In genomic region chr16:68740628-68741346, GRCh38 we compare ENCODE assay signal across 14 cellular contexts. TPM values are rescaled to one million over a fixed set of nuclear protein-coding genes. Genes with fewer than 3 reads are reported as not detected.
DNase-seq lines count a peak whose midpoint lies in the region; ATAC-seq and TF ChIP-seq lines count a peak whose summit lies in the region.
"Had no signal": no experiment of that assay in that cellular context is flagged by ENCODE, and none has a peak within 500 bp of the region (broad histone marks: within the 10 kb centered on the region; RNA-seq: fewer than 3 reads in every experiment).

No MANE protein-coding gene starts in this region.

- 31 to 41% methylated on average over 9 of the region's 9 CpGs for WGBS in body of pancreas, 2 donors

- H3K36me3 Mint-ChIP-seq in memory B cell (no peaks in the 10 kb centered on the region), endothelial cell (ENCODE audit: low read depth, unreplicated experiment) (no peaks in the 10 kb centered on the region)
- H3K36me3 Mint-ChIP-seq: activated CD4-positive, alpha-beta memory T cell treated with anti-CD3 and anti-CD28 coated beads for 36 hours; brain had no signal

- H3K27me3 Mint-ChIP-seq in memory B cell: peaks cover 9% of the 10 kb centered on the region
- peaks cover 8% of the 10 kb centered on the region for H3K27me3 Mint-ChIP-seq in endothelial cell (ENCODE audit: unreplicated experiment)

- intact Hi-C loops in body of pancreas (cut with DNase I): no loop called here

- H3K9me3 Mint-ChIP-seq in memory B cell: no peaks in the 10 kb centered on the region
- no peaks in the 10 kb centered on the region for H3K9me3 Mint-ChIP-seq in endothelial cell (ENCODE audit: unreplicated experiment)
- H3K9me3 Mint-ChIP-seq: activated CD4-positive, alpha-beta memory T cell treated with anti-CD3 and anti-CD28 coated beads for 36 hours had no signal

- H3K4me1 ChIP-seq in body of pancreas: peaks cover 70% of the 10 kb centered on the region

- H3K27ac Mint-ChIP-seq in memory B cell: no peak overlapping the region
- no peak overlapping the region for H3K27ac Mint-ChIP-seq in endothelial cell (ENCODE audit: unreplicated experiment)
- H3K27ac Mint-ChIP-seq: activated CD4-positive, alpha-beta memory T cell treated with anti-CD3 and anti-CD28 coated beads for 36 hours had no signal

- H3K27ac ChIP-seq in body of pancreas: peak overlapping the region; percentile 89 to 98 (median 96)

- H3K27me3 ChIP-seq in body of pancreas: no peaks in the 10 kb centered on the region

- no peak for TF ChIP-seq CTCF in body of pancreas (IDR thresholded peaks at IDR 0.05)
- no peak for TF ChIP-seq CTCF in endothelial cell (IDR thresholded peaks at IDR 0.05; ENCODE audit: unreplicated experiment)

- H3K4me1 Mint-ChIP-seq in memory B cell (peaks cover 20% of the 10 kb centered on the region), endothelial cell (ENCODE audit: unreplicated experiment) (peaks cover 5% of the 10 kb centered on the region)

- ATAC-seq in body of pancreas (no peak), memory B cell (ENCODE audit: low read depth) (peak; percentile 56), GM21825 (IDR thresholded peaks at IDR 0.05; ENCODE audit: unreplicated experiment) (no peak)
- ATAC-seq: left colon had no signal

- no peak for TF ChIP-seq POLR2A in body of pancreas (IDR thresholded peaks at IDR 0.05)

- H3K36me3 ChIP-seq in body of pancreas (replicated peaks in 1 of 2; ENCODE audit: insufficient read depth in 1 of 2, low read depth in 2 of 2): no peaks in the 10 kb centered on the region

- H3K9me3 ChIP-seq in body of pancreas: no peaks in the 10 kb centered on the region

- DNase-seq in SIG-M5 treated with dmso at 0.1 percent for 504 hours (lab: John Stamatoyannopoulos, UW; ENCODE audit: unreplicated experiment) (peak; percentile 30), SIG-M5 (lab: John Stamatoyannopoulos, UW) (no peak), body of pancreas (no peak), memory B cell (ENCODE audit: low spot score in 2 of 2) (no peak), endothelial cell (ENCODE audit: low spot score) (no peak), retina (no peak), islet precursor cell (no peak)
- DNase-seq: activated CD4-positive, alpha-beta memory T cell treated with anti-CD3 and anti-CD28 coated beads for 36 hours; left colon; NCI-H1092 had no signal

- no peak overlapping the region for H3K4me3 ChIP-seq in body of pancreas
- H3K4me3 ChIP-seq: smooth muscle cell had no signal

- H3K4me3 Mint-ChIP-seq in memory B cell (peak overlapping the region; percentile 4), endothelial cell (ENCODE audit: unreplicated experiment) (no peak overlapping the region)
- H3K4me3 Mint-ChIP-seq: activated CD4-positive, alpha-beta memory T cell treated with anti-CD3 and anti-CD28 coated beads for 36 hours had no signal

RNA-seq across cellular contexts. Expression of gene CDH1, which starts 3.7 kb away (rescaled TPM):
- 100 to 1,000 TPM in 1 of 2 donors, 10 to 100 TPM in 1; 95.3 to 107 TPM for total RNA-seq in body of pancreas
- total RNA-seq in endothelial cell (ENCODE audit: unreplicated experiment): 3.1 TPM
- total RNA-seq: RPMI7951 had no signal

Comparison
In these comparisons a context has a peak if more than half of its experiments do, and no peak if none do; other contexts are left out.
1. RNA of gene CDH1, which starts 3.7 kb away (total RNA-seq): 95.3 to 107 TPM in body of pancreas; 3.1 TPM in endothelial cell (single experiment); every median in the first group is over 10 times any median in the second.